ENCODE assay signal across 1 cellular context in the genomic region with DNA sequence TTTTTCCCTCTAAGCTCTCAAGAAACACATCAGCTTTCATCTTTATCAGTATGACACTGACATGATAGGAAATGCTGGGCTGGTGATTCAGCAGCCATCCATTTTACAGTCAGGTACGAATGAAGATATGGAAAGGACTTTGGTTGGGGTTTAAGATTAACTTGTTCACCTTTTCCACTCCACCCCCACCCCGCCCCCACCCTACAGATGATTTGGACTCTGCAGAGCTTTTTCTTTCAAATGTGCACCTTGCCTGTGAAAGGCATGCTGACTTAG.
TF ChIP-seq lines count a peak whose summit lies in the region.

No MANE protein-coding gene starts in this region.

TF ChIP-seq in SK-N-SH, 30 proteins besides CTCF, POLR2A, EP300 and RAD21 (continued from another document):
- no peak for TF ChIP-seq SIN3A (IDR thresholded peaks at IDR 0.05; ENCODE audit: borderline replicate concordance, low read depth, low read length)
